Comparison of ENCODE assay signal across 17 cellular contexts in the genomic region with DNA sequence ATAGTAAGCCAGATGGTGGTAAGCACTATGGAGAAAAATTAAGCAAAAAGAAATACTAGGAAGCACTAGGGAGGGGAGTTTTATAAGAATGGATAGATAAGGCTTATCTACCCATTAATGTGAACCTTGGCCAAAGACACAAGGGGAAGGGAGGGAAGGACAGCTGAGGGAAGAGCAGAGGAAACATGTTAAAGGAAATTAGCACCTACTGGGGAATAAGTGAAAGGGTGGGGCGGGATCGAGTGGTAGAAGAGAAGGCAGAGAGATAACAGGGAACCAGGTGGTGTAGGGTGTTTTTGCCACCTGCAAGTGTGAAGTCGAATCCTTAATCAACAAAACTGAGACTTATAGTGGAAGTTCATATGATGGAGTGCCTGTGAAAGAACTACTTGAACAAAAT.
DNase-seq lines count a peak whose midpoint lies in the region; ATAC-seq lines count a peak whose summit lies in the region.
"Had no signal": no experiment of that assay in that cellular context is flagged by ENCODE, and none has a peak within 500 bp of the region (broad histone marks: within the 10 kb centered on the region; RNA-seq: fewer than 3 reads in every experiment).

No MANE protein-coding gene starts in this region.

- ATAC-seq in HG03469 (IDR thresholded peaks at IDR 0.05; ENCODE audit: unreplicated experiment): no peak
- no peak for ATAC-seq in GM18517 (IDR thresholded peaks at IDR 0.05; ENCODE audit: unreplicated experiment)
- ATAC-seq: lower lobe of right lung, pancreas had no signal

- peak; percentile 23 for DNase-seq in DMS153 (lab: John Stamatoyannopoulos, UW)
- peak; percentile 3 for DNase-seq in HuH-7.5 (ENCODE audit: low spot score)
- peak; percentile 42 for DNase-seq in NCI-H510A treated with DMSO at 0.1 percent for 48 hours (lab: John Stamatoyannopoulos, UW)
- DNase-seq in iPS-NIHi7 (ENCODE audit: extremely low spot score): peak; percentile 23
- DNase-seq in stimulated activated CD4-positive, alpha-beta T cell treated with anti-CD3 and anti-CD28 coated beads, Interleukin-15, amount 100 ng/mL, for 24 hours: no peak
- DNase-seq: activated CD4-positive, alpha-beta T cell treated with anti-CD3 and anti-CD28 coated beads for 4 hours; activated gamma-delta T cell; amniotic stem cell; central memory CD4-positive, alpha-beta T cell; effector memory CD4-positive, alpha-beta T cell; immature natural killer cell; lower lobe of right lung; pancreas; stimulated activated CD4-positive, alpha-beta T cell treated with anti-CD3 and anti-CD28 coated beads, Interleukin-2, amount 100 ng/mL, for 24 hours; stomach had no signal
